Comparison of ENCODE assay signal across 1 cellular context in the genomic region with DNA sequence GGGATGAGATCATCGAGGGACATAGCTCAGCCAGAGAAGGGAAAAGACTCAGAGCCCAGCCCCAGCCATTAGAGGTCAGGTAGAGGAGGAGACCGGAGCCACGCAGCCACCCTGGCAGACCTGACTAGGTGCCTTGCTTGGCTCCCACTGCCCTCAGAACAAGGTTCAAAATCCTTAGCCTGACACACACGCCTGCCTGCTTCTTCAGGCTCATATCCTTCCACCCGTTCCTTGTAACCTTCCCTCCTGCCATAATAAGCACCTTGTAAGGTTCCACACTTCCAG.
TF ChIP-seq lines count a peak whose summit lies in the region.

No MANE protein-coding gene starts in this region.

TF ChIP-seq in HepG2, 621 proteins besides CTCF, POLR2A, EP300 and RAD21:
- TF ChIP-seq NPAS2 (CRISPR knock-in tag; IDR thresholded peaks at IDR 0.05; ENCODE audit: borderline replicate concordance) (no peak), BRD4 (CRISPR knock-in tag; IDR thresholded peaks at IDR 0.05) (no peak), TOPORS (CRISPR knock-in tag; IDR thresholded peaks at IDR 0.05) (no peak), ZBTB3 (CRISPR knock-in tag; IDR thresholded peaks at IDR 0.05; ENCODE audit: borderline replicate concordance, low read depth) (no peak), ZNF543 (CRISPR knock-in tag; IDR thresholded peaks at IDR 0.05) (no peak), ZNF891 (CRISPR knock-in tag; IDR thresholded peaks at IDR 0.05) (no peak), ATF4 (CRISPR knock-in tag; IDR thresholded peaks at IDR 0.05) (no peak), PHF21A (CRISPR knock-in tag; IDR thresholded peaks at IDR 0.05) (no peak), MIER3 (CRISPR knock-in tag; IDR thresholded peaks at IDR 0.05; ENCODE audit: borderline replicate concordance) (no peak), ELF4 (CRISPR knock-in tag; IDR thresholded peaks at IDR 0.05; ENCODE audit: borderline replicate concordance) (no peak), THAP11 (CRISPR knock-in tag; IDR thresholded peaks at IDR 0.05) (no peak), FOXM1 (CRISPR knock-in tag; IDR thresholded peaks at IDR 0.05) (no peak)
- TF ChIP-seq, protein P1, sequence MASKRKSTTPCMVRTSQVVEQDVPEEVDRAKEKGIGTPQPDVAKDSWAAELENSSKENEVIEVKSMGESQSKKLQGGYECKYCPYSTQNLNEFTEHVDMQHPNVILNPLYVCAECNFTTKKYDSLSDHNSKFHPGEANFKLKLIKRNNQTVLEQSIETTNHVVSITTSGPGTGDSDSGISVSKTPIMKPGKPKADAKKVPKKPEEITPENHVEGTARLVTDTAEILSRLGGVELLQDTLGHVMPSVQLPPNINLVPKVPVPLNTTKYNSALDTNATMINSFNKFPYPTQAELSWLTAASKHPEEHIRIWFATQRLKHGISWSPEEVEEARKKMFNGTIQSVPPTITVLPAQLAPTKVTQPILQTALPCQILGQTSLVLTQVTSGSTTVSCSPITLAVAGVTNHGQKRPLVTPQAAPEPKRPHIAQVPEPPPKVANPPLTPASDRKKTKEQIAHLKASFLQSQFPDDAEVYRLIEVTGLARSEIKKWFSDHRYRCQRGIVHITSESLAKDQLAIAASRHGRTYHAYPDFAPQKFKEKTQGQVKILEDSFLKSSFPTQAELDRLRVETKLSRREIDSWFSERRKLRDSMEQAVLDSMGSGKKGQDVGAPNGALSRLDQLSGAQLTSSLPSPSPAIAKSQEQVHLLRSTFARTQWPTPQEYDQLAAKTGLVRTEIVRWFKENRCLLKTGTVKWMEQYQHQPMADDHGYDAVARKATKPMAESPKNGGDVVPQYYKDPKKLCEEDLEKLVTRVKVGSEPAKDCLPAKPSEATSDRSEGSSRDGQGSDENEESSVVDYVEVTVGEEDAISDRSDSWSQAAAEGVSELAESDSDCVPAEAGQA (IDR thresholded peaks at IDR 0.05; ENCODE audit: low read depth), result no peak
- TF ChIP-seq, protein P1 (CRISPR knock-in tag; IDR thresholded peaks at IDR 0.05; ENCODE audit: borderline replicate concordance), result no peak
- TF ChIP-seq, protein P2, sequence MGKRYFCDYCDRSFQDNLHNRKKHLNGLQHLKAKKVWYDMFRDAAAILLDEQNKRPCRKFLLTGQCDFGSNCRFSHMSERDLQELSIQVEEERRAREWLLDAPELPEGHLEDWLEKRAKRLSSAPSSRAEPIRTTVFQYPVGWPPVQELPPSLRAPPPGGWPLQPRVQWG (CRISPR knock-in tag; IDR thresholded peaks at IDR 0.05; ENCODE audit: borderline replicate concordance, low read depth), result no peak
- TF ChIP-seq, protein P3, sequence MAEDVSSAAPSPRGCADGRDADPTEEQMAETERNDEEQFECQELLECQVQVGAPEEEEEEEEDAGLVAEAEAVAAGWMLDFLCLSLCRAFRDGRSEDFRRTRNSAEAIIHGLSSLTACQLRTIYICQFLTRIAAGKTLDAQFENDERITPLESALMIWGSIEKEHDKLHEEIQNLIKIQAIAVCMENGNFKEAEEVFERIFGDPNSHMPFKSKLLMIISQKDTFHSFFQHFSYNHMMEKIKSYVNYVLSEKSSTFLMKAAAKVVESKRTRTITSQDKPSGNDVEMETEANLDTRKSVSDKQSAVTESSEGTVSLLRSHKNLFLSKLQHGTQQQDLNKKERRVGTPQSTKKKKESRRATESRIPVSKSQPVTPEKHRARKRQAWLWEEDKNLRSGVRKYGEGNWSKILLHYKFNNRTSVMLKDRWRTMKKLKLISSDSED (CRISPR knock-in tag; IDR thresholded peaks at IDR 0.05), result no peak
- TF ChIP-seq, protein P4, sequence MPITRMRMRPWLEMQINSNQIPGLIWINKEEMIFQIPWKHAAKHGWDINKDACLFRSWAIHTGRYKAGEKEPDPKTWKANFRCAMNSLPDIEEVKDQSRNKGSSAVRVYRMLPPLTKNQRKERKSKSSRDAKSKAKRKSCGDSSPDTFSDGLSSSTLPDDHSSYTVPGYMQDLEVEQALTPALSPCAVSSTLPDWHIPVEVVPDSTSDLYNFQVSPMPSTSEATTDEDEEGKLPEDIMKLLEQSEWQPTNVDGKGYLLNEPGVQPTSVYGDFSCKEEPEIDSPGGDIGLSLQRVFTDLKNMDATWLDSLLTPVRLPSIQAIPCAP (CRISPR knock-in tag; IDR thresholded peaks at IDR 0.05; ENCODE audit: low read depth), result no peak
